ENCODE assay signal across 13 cellular contexts in genomic region chr11:47033439-47033838, GRCh38.
"Had no signal": no experiment of that assay in that cellular context is flagged by ENCODE, and none has a peak within 500 bp of the region (broad histone marks: within the 10 kb centered on the region; RNA-seq: fewer than 3 reads in every experiment).

No MANE protein-coding gene starts in this region.

- H3K4me1 ChIP-seq: esophagus squamous epithelium, gastrocnemius medialis had no signal

- H3K27me3 Mint-ChIP-seq: activated naive CD8-positive, alpha-beta T cell treated with anti-CD3 and anti-CD28 coated beads, Interleukin-2, amount 50 U/mL, for 24 hours had no signal

- H3K4me3 Mint-ChIP-seq: activated naive CD8-positive, alpha-beta T cell treated with anti-CD3 and anti-CD28 coated beads, Interleukin-2, amount 50 U/mL, for 24 hours; nephron had no signal

- ATAC-seq: activated naive CD8-positive, alpha-beta T cell treated with anti-CD3 and anti-CD28 coated beads, Interleukin-2, amount 50 U/mL, for 24 hours; gastrocnemius medialis; left ventricle myocardium superior had no signal

- H3K9me3 Mint-ChIP-seq: activated naive CD8-positive, alpha-beta T cell treated with anti-CD3 and anti-CD28 coated beads, Interleukin-2, amount 50 U/mL, for 24 hours had no signal

- DNase-seq: activated CD4-positive, alpha-beta T cell treated with anti-CD3 and anti-CD28 coated beads for 48 hours; activated naive CD4-positive, alpha-beta T cell treated with Interleukin-2 at 50 U/mL for 16 hours; activated naive CD8-positive, alpha-beta T cell treated with anti-CD3 and anti-CD28 coated beads, Interleukin-2, amount 50 U/mL, for 24 hours; esophagus squamous epithelium; gastrocnemius medialis; left ventricle myocardium superior; mesenchymal stem cell; ovary; stimulated activated CD4-positive, alpha-beta T cell treated with anti-CD3 and anti-CD28 coated beads, Interleukin-12 subunit alpha, Interleukin-12 subunit beta, amount 100 ng/mL, for 4 hours; stimulated activated naive CD4-positive, alpha-beta T cell; trophoblast cell had no signal

- H3K27me3 ChIP-seq: cardiac muscle cell, esophagus squamous epithelium, gastrocnemius medialis, ovary had no signal

- H3K36me3 ChIP-seq: cardiac muscle cell, esophagus squamous epithelium, gastrocnemius medialis, ovary had no signal

- H3K4me3 ChIP-seq: cardiac muscle cell, esophagus squamous epithelium, gastrocnemius medialis, ovary had no signal

- H3K27ac ChIP-seq: cardiac muscle cell, esophagus squamous epithelium, gastrocnemius medialis, ovary had no signal

- H3K27ac Mint-ChIP-seq: activated naive CD8-positive, alpha-beta T cell treated with anti-CD3 and anti-CD28 coated beads, Interleukin-2, amount 50 U/mL, for 24 hours; nephron had no signal

- H3K4me1 Mint-ChIP-seq: activated naive CD8-positive, alpha-beta T cell treated with anti-CD3 and anti-CD28 coated beads, Interleukin-2, amount 50 U/mL, for 24 hours; nephron had no signal

- H3K9me3 ChIP-seq: esophagus squamous epithelium, gastrocnemius medialis, ovary had no signal
